ENCODE assay signal across 29 cellular contexts in the genomic region with DNA sequence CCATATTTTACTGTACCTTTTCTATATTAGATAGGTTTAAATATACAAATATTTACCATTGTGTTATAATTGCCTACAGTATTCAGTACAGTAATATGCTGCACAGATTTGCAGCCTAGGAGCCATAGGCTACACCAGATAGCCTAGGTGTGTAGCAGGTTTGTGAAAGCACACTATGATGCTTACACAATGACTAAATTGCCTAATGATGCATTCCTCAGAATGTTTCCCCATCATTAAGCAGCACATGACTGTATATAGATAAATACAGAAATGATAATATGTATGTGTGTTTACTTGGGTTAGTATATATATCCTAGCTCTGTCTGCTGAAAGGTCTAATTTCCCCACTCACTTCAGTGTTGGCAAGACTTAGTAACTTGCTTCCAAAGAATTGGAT.
DNase-seq lines count a peak whose midpoint lies in the region; ATAC-seq, FAIRE-seq and TF ChIP-seq lines count a peak whose summit lies in the region.
"Had no signal": no experiment of that assay in that cellular context is flagged by ENCODE, and none has a peak within 500 bp of the region (broad histone marks: within the 10 kb centered on the region; RNA-seq: fewer than 3 reads in every experiment).

No MANE protein-coding gene starts in this region.

- intact Hi-C loops in PC-3 (cut with micrococcal nuclease) = no loop called here

- peaks cover 17 to 20% of the 10 kb centered on the region in 2 donors for H3K27me3 Mint-ChIP-seq in stimulated activated naive B cell treated with anti-CD40 and anti-IgM and Interleukin-4, amounts not matched to agents 10 μg/mL and 1 μg/mL and 100 μg/mL, for 72 hours

- no TSS peak for BruUV-seq in PC-3 (replicated peaks; lab: Mats Ljungman, UMichigan)

- CTCF ChIA-PET in PC-3 (lab: Charles Lee) = no interaction called here

- H2AFZ ChIP-seq in PC-3 (ENCODE audit: low read length) = no peak overlapping the region

- H3K36me3 ChIP-seq in PC-3 (ENCODE audit: low read depth, low read length) (no peaks in the 10 kb centered on the region), RWPE2 (ENCODE audit: low read depth) (no peaks in the 10 kb centered on the region), bronchial epithelial cell (ENCODE audit: control insufficient read depth, insufficient read depth, low read length) (no peaks in the 10 kb centered on the region)
- H3K36me3 ChIP-seq: BE2C, BLaER1 had no signal

- peaks cover 15 to 17% of the 10 kb centered on the region in 2 donors for H3K4me1 Mint-ChIP-seq in stimulated activated naive B cell treated with anti-CD40 and anti-IgM and Interleukin-4, amounts not matched to agents 10 μg/mL and 1 μg/mL and 100 μg/mL, for 72 hours
- H3K4me1 Mint-ChIP-seq: CD14-positive monocyte; CD4-positive, alpha-beta memory T cell; CD8-positive, alpha-beta memory T cell had no signal

- no peak overlapping the region for H3K27ac ChIP-seq in PC-3 (ENCODE audit: low read length)
- H3K27ac ChIP-seq in RWPE2 (ENCODE audit: poor library complexity, severe bottlenecking) = no peak overlapping the region
- H3K27ac ChIP-seq: BLaER1 had no signal

- POLR2A ChIA-PET in PC-3 (lab: Charles Lee; ENCODE audit: unreplicated experiment) = no interaction called here

- H3K4me3 ChIP-seq in PC-3 (ENCODE audit: low read length) (no peak overlapping the region), RWPE2 (ENCODE audit: severe bottlenecking) (no peak overlapping the region), bronchial epithelial cell (ENCODE audit: low read depth, low read length) (no peak overlapping the region)
- H3K4me3 ChIP-seq: BLaER1, GM12878 had no signal

- DNase-seq in PC-3 (peak; percentile 18), RWPE2 (ENCODE audit: low spot score) (no peak), bronchial epithelial cell (ENCODE audit: low read depth) (peak; percentile 75), NCI-H2107 (lab: John Stamatoyannopoulos, UW) (no peak)
- DNase-seq in stimulated activated naive B cell treated with anti-CD40 and anti-IgM and Interleukin-4, amounts not matched to agents 10 μg/mL and 1 μg/mL and 100 μg/mL, for 72 hours = no peak
- DNase-seq: 8988T; ACHN; BE2C; C1 segment of cervical spinal cord; CD4-positive, alpha-beta memory T cell; CD4-positive, CD25-positive, alpha-beta regulatory T cell; CD8-positive, alpha-beta memory T cell; COR-L47; DMS 273 treated with DMSO at 0.1 percent for 48 hours; DMS153; DMS53; DMS79; DND-41; EL; GDM1 had no signal

- no peaks in the 10 kb centered on the region for H3K79me2 ChIP-seq in PC-3 (ENCODE audit: low read length)

- FAIRE-seq in bronchial epithelial cell (lab: Jason Lieb, UNC) = no peak
- FAIRE-seq: A204.1, GM12878, GM12892, GM18507 had no signal

- H3K9me3 Mint-ChIP-seq in stimulated activated naive B cell treated with anti-CD40 and anti-IgM and Interleukin-4, amounts not matched to agents 10 μg/mL and 1 μg/mL and 100 μg/mL, for 72 hours = peaks cover 0 to 4% of the 10 kb centered on the region in 2 donors

- no peaks in the 10 kb centered on the region for H3K9me2 ChIP-seq in PC-3 (replicated peaks; ENCODE audit: low read length)

- H3K9me3 ChIP-seq in PC-3 (ENCODE audit: low read length) (no peaks in the 10 kb centered on the region), RWPE2 (ENCODE audit: severe bottlenecking) (no peaks in the 10 kb centered on the region)
- H3K9me3 ChIP-seq: BE2C had no signal

- no peak; the same call in 1 of the 2 replicates for ATAC-seq in PC-3
- peak; percentile 27; the same call in 1 of the 3 replicates for ATAC-seq in RWPE2 (ENCODE audit: low read depth)
- peak; percentile 33 for ATAC-seq in esophagus mucosa
- no peak for ATAC-seq in GM21526 (IDR thresholded peaks at IDR 0.05; ENCODE audit: low FRiP score, unreplicated experiment)
- ATAC-seq in GM21515 (IDR thresholded peaks at IDR 0.05; ENCODE audit: unreplicated experiment) = no peak
- no peak for ATAC-seq in stimulated activated naive B cell treated with anti-CD40 and anti-IgM and Interleukin-4, amounts not matched to agents 10 μg/mL and 1 μg/mL and 100 μg/mL, for 72 hours (replicated peaks)
- ATAC-seq: GM12878 had no signal

- H3K4me2 ChIP-seq in PC-3 (ENCODE audit: low read length) = no peak overlapping the region
- H3K4me2 ChIP-seq: BLaER1 had no signal

- no peak overlapping the region for H3K4me3 Mint-ChIP-seq in stimulated activated naive B cell treated with anti-CD40 and anti-IgM and Interleukin-4, amounts not matched to agents 10 μg/mL and 1 μg/mL and 100 μg/mL, for 72 hours
- H3K4me3 Mint-ChIP-seq: CD14-positive monocyte; CD4-positive, alpha-beta memory T cell; CD4-positive, CD25-positive, alpha-beta regulatory T cell; CD8-positive, alpha-beta memory T cell had no signal

- TF ChIP-seq CTCF in PC-3 (conservative IDR thresholded peaks at IDR 0.05; ENCODE audit: low read depth, low read length) (no peak), RWPE2 (IDR thresholded peaks at IDR 0.05; ENCODE audit: poor library complexity, severe bottlenecking) (no peak), bronchial epithelial cell (IDR thresholded peaks at IDR 0.05; ENCODE audit: insufficient read depth, low read length, severe bottlenecking) (no peak)

- no peak overlapping the region for H3K9ac ChIP-seq in PC-3 (ENCODE audit: low read length)
- H3K9ac ChIP-seq: BLaER1 had no signal

- H3K4me1 ChIP-seq in PC-3 (ENCODE audit: insufficient read depth, low read length) (no peaks in the 10 kb centered on the region), RWPE2 (ENCODE audit: insufficient read depth, poor library complexity, severe bottlenecking) (no peaks in the 10 kb centered on the region)
- H3K4me1 ChIP-seq: BE2C, BLaER1 had no signal

- peaks cover 28% of the 10 kb centered on the region for H3K27me3 ChIP-seq in PC-3 (ENCODE audit: low read length)
- peaks cover 18% of the 10 kb centered on the region for H3K27me3 ChIP-seq in RWPE2 (ENCODE audit: insufficient read depth, poor library complexity, severe bottlenecking)
- H3K27me3 ChIP-seq in bronchial epithelial cell (ENCODE audit: control insufficient read depth, insufficient read depth, low read length) = peaks cover 1% of the 10 kb centered on the region
- H3K27me3 ChIP-seq: BE2C, BLaER1 had no signal

- H3F3A ChIP-seq in PC-3 (ENCODE audit: low read length, unreplicated experiment) = no peaks in the 10 kb centered on the region

- H4K20me1 ChIP-seq in PC-3 (ENCODE audit: low read length) = no peaks in the 10 kb centered on the region
- H4K20me1 ChIP-seq: BLaER1 had no signal

- H3K36me3 Mint-ChIP-seq in stimulated activated naive B cell treated with anti-CD40 and anti-IgM and Interleukin-4, amounts not matched to agents 10 μg/mL and 1 μg/mL and 100 μg/mL, for 72 hours = peaks cover 0 to 2% of the 10 kb centered on the region in 2 donors
- H3K36me3 Mint-ChIP-seq: CD14-positive monocyte; CD4-positive, CD25-positive, alpha-beta regulatory T cell; CD8-positive, alpha-beta memory T cell had no signal

- no peak overlapping the region for H3K27ac Mint-ChIP-seq in stimulated activated naive B cell treated with anti-CD40 and anti-IgM and Interleukin-4, amounts not matched to agents 10 μg/mL and 1 μg/mL and 100 μg/mL, for 72 hours
- H3K27ac Mint-ChIP-seq: CD14-positive monocyte; CD4-positive, alpha-beta memory T cell; CD4-positive, CD25-positive, alpha-beta regulatory T cell; CD8-positive, alpha-beta memory T cell had no signal

Comparison
In these comparisons a context has a peak if more than half of its experiments do, and no peak if none do; other contexts are left out.
1. ATAC-seq: peak in RWPE2 (single experiment) and esophagus mucosa (single experiment); none in PC-3 (single experiment), GM21526 (single experiment), GM21515 (single experiment) and stimulated activated naive B cell treated with anti-CD40 and anti-IgM and Interleukin-4, amounts not matched to agents 10 μg/mL and 1 μg/mL and 100 μg/mL, for 72 hours (0 of 2).
2. DNase-seq: peak in PC-3 (single experiment) and bronchial epithelial cell (single experiment); none in RWPE2 (single experiment), NCI-H2107 (single experiment) and stimulated activated naive B cell treated with anti-CD40 and anti-IgM and Interleukin-4, amounts not matched to agents 10 μg/mL and 1 μg/mL and 100 μg/mL, for 72 hours (single experiment).